Comparison of ENCODE assay signal across 25 cellular contexts in genomic region chr9:98563997-98564396, GRCh38.
"Had no signal": no experiment of that assay in that cellular context is flagged by ENCODE, and none has a peak within 500 bp of the region (broad histone marks: within the 10 kb centered on the region; RNA-seq: fewer than 3 reads in every experiment).

No MANE protein-coding gene starts in this region.

- DNase-seq: activated B cell treated with CpG ODN at 0.5 μM for 24 hours; activated CD4-positive, alpha-beta T cell treated with anti-CD3 and anti-CD28 coated beads for 48 hours; activated CD4-positive, alpha-beta T cell treated with anti-CD3 and anti-CD28 coated beads, Interleukin-2, amount 50 U/mL, for 1 hour; activated CD4-positive, alpha-beta T cell treated with anti-CD3 and anti-CD28 coated beads, Interleukin-2, amount 50 U/mL, for 48 hours; activated CD8-positive, alpha-beta memory T cell treated with anti-CD3 and anti-CD28 coated beads, Interleukin-2, amount 50 U/mL, for 48 hours; activated CD8-positive, alpha-beta T cell treated with anti-CD3 and anti-CD28 coated beads for 36 hours; activated gamma-delta T cell treated with Interleukin-2 at 50 U/mL for 16 hours; activated naive CD4-positive, alpha-beta T cell treated with anti-CD3 and anti-CD28 coated beads, Interleukin-2, amount 50 U/mL, for 16 hours; activated naive CD4-positive, alpha-beta T cell treated with Interleukin-2 at 50 U/mL for 16 hours; activated T-cell treated with anti-CD3 and anti-CD28 coated beads for 4 hours; activated T-cell treated with anti-CD3 and anti-CD28 coated beads, Interleukin-2, amount 50 U/mL, for 24 hours; activated T-cell treated with anti-CD3 and anti-CD28 coated beads, Interleukin-2, amount 50 U/mL, for 72 hours; amniotic stem cell; anterior cingulate cortex; brain microvascular endothelial cell; cortex of kidney; dermis blood vessel endothelial cell; effector CD8-positive, alpha-beta T cell; foreskin fibroblast; T-helper 1 cell; T-helper 17 cell; T1000; WERI-Rb-1 had no signal

- ATAC-seq: activated CD4-positive, CD25-positive, alpha-beta regulatory T cell treated with anti-CD3 and anti-CD28 coated beads, Interleukin-2, amount 50 U/mL, for 24 hours; activated CD8-positive, alpha-beta T cell treated with anti-CD3 and anti-CD28 coated beads for 36 hours; activated T-cell treated with anti-CD3 and anti-CD28 coated beads, Interleukin-2, amount 50 U/mL, for 72 hours; T-helper 17 cell had no signal

- H3K36me3 ChIP-seq: brain microvascular endothelial cell had no signal

- H3K27ac ChIP-seq: brain microvascular endothelial cell, epithelial cell of prostate, WERI-Rb-1 had no signal

- H3K27me3 ChIP-seq: brain microvascular endothelial cell had no signal
